8 cellular contexts compared by ENCODE assay signal in the genomic region with DNA sequence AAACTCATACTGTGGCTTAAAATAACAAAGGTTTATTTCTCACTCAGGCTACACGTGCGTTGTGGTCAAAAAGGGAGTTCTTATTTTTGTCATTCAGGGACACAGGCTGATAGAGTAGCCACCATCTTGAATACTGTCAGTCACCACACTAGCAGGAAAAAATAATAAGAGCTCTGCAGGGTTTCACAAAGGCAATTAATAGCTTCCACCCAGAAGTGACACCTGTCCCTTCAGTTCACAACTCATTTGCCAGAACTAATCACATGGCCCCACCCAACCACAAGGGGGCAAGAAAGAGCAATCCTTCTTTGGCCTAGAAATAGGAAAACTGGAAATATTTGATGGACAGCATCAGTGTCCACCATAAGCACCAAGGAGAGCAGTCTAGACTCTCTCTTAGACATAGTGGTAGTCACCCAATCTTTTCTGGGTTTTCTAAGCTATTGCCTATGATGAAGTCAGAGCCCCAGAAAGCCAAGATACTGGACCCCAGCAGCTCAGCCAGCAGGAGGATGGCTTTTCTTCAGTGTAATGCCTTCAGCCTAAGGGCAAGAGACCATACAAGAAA. TPM values are rescaled to one million over a fixed set of nuclear protein-coding genes. Genes with fewer than 3 reads are reported as not detected.
DNase-seq lines count a peak whose midpoint lies in the region; ATAC-seq, FAIRE-seq and TF ChIP-seq lines count a peak whose summit lies in the region.

No MANE protein-coding gene starts in this region.

- H3K36me3 ChIP-seq in ascending aorta (no peaks in the 10 kb centered on the region), HepG2 (replicated peaks in 1 of 2; ENCODE audit: control insufficient read depth in 1 of 2, insufficient read depth in 2 of 2, low read length in 2 of 2) (no peaks in the 10 kb centered on the region)

- no peaks in the 10 kb centered on the region for H3K36me3 Mint-ChIP-seq in H9 (ENCODE audit: insufficient read depth in 1 of 3, low read depth in 3 of 3)
- H3K36me3 Mint-ChIP-seq in activated T-helper 2 cell treated with anti-CD3 and anti-CD28 coated beads, Interferon-gamma antibody, Interleukin-2, Interleukin-4, amounts not matched to agents 10 μg/mL and 5 μg/mL and 100 μg/mL, durations not matched to agents 14 hours and 24 hours and 36 hours (ENCODE audit: low read depth), result no peaks in the 10 kb centered on the region

- WGBS in H9 (ENCODE audit: extremely low coverage, insufficient read length, low lambda C conversion rate), result no CpG with 5 or more reads among the region's 2 CpGs
- WGBS in HepG2 (ENCODE audit: low lambda C conversion rate), result 88% methylated on average over 2 of the region's 2 CpGs

- in situ Hi-C loops in HepG2 (cut with HindIII; ENCODE audit: extremely low pct_ligation_motif_present, low pct_unique_long_range_greater_than_20kb), result no loop called here

- H2BK5ac ChIP-seq in H9 (ENCODE audit: insufficient read length, low read length), result no peak overlapping the region

- no peak overlapping the region for H3K18ac ChIP-seq in H9 (ENCODE audit: insufficient read length, low read depth, low read length)

- TF ChIP-seq EP300 in HepG2 (IDR thresholded peaks at IDR 0.05; ENCODE audit: low read depth in 2 of 2, low read length in 2 of 2), result no peak
- no peak for TF ChIP-seq EP300 in HepG2 (CRISPR knock-in tag; IDR thresholded peaks at IDR 0.05; ENCODE audit: borderline replicate concordance)

- H3K27ac ChIP-seq in H9 (ENCODE audit: insufficient read length, low read depth, low read length), result no peak overlapping the region
- no peak overlapping the region for H3K27ac ChIP-seq in ascending aorta
- no peak overlapping the region for H3K27ac ChIP-seq in HepG2 (ENCODE audit: extremely low read length, insufficient read depth, low read length)

- POLR2A ChIA-PET in HepG2 (lab: Yijun Ruan, JAX), result no interaction called here

- H2AK5ac ChIP-seq in H9 (ENCODE audit: insufficient read length, low read length), result no peak overlapping the region

- no peak overlapping the region for H2BK15ac ChIP-seq in H9 (ENCODE audit: low read depth, low read length)

- no peak overlapping the region for H4K8ac ChIP-seq in H9 (replicated peaks; ENCODE audit: insufficient read length, low read depth, low read length)

- no peaks in the 10 kb centered on the region for H3K4me1 ChIP-seq in H9 (ENCODE audit: insufficient read depth, low read length)
- peaks cover 8 to 17% of the 10 kb centered on the region in 2 donors for H3K4me1 ChIP-seq in ascending aorta
- peaks cover 30% of the 10 kb centered on the region for H3K4me1 ChIP-seq in HepG2 (ENCODE audit: insufficient read depth, low read length)

- H3K4me3 ChIP-seq in ascending aorta (no peak overlapping the region), HepG2 (replicated peaks in 1 of 3; ENCODE audit: insufficient read depth in 1 of 3, low read depth in 2 of 3, low read length in 3 of 3) (no peak overlapping the region)

- no peak overlapping the region for H3T11ph ChIP-seq in H9 (ENCODE audit: low read length)

- peak; percentile 84 for TF ChIP-seq CTCF in H9 (conservative IDR thresholded peaks at IDR 0.05)
- TF ChIP-seq CTCF in ascending aorta (IDR thresholded peaks at IDR 0.05), result peak; percentile 18 to 53 (median 45)
- peak; percentile 74 for TF ChIP-seq CTCF in HepG2 (CRISPR knock-in tag; IDR thresholded peaks at IDR 0.05)

- no peak overlapping the region for H3K4me2 ChIP-seq in H9 (ENCODE audit: insufficient read depth, insufficient read length, low read length)
- no peak overlapping the region for H3K4me2 ChIP-seq in HepG2 (ENCODE audit: low read depth, low read length)

- no peak; the same call in 1 of the 2 replicates for TF ChIP-seq RAD21 in HepG2 (CRISPR knock-in tag; IDR thresholded peaks at IDR 0.05)

- H3K9me3 ChIP-seq in H9 (ENCODE audit: control insufficient read depth, low read depth, low read length), result no peaks in the 10 kb centered on the region
- no peaks in the 10 kb centered on the region for H3K9me3 ChIP-seq in ascending aorta
- no peaks in the 10 kb centered on the region for H3K9me3 ChIP-seq in HepG2 (ENCODE audit: low read length)

- no peak overlapping the region for H4K91ac ChIP-seq in H9 (ENCODE audit: insufficient read length, low read depth, low read length)

- BruUV-seq in HepG2 (replicated peaks; lab: Mats Ljungman, UMichigan), result no TSS peak

- H2AFZ ChIP-seq in H9 (ENCODE audit: low read length) (no peak overlapping the region), HepG2 (ENCODE audit: low read length) (no peak overlapping the region)

- H3K4ac ChIP-seq in H9 (ENCODE audit: low read depth, low read length), result no peak overlapping the region

- no peak overlapping the region for H4K5ac ChIP-seq in H9 (ENCODE audit: insufficient read length, low read depth, low read length)

- peaks cover 90% of the 10 kb centered on the region for H3K27me3 Mint-ChIP-seq in H9 (ENCODE audit: low read depth)
- peaks cover 57% of the 10 kb centered on the region for H3K27me3 Mint-ChIP-seq in activated T-helper 2 cell treated with anti-CD3 and anti-CD28 coated beads, Interferon-gamma antibody, Interleukin-2, Interleukin-4, amounts not matched to agents 10 μg/mL and 5 μg/mL and 100 μg/mL, durations not matched to agents 14 hours and 24 hours and 36 hours (ENCODE audit: low read depth)

- H3K23me2 ChIP-seq in H9 (ENCODE audit: insufficient read length, low read depth, low read length, poor library complexity, severe bottlenecking), result peaks cover 19% of the 10 kb centered on the region

- CTCF ChIA-PET in HepG2 (lab: Yijun Ruan, JAX; ENCODE audit: low intra/inter-chr PET ratio, low total read pairs), result interaction anchor here (1.2 to 3.0 kb wide), 6 partner anchors 11 to 98 kb away, joined by 3 to 18 read pairs (median 10); a partner anchor contains a TSS

- no peak overlapping the region for H2BK120ac ChIP-seq in H9 (ENCODE audit: low read depth, low read length, poor library complexity, severe bottlenecking)

- DNase-seq in COLO829 (ENCODE audit: low spot score), result peak; percentile 72
- DNase-seq in H9, result peak; percentile 53
- peak; percentile 89 for DNase-seq in NCI-H82 (lab: John Stamatoyannopoulos, UW)
- no peak for DNase-seq in ascending aorta (ENCODE audit: low spot score in 2 of 2)
- DNase-seq in HepG2 (ENCODE audit: low spot score), result peak; percentile 58
- DNase-seq in activated T-helper 2 cell treated with anti-CD3 and anti-CD28 coated beads, Interferon-gamma antibody, Interleukin-2, Interleukin-4, amounts not matched to agents 10 μg/mL and 5 μg/mL and 100 μg/mL, durations not matched to agents 14 hours and 24 hours and 36 hours (ENCODE audit: low spot score), result no peak
- no peak for DNase-seq in iPS-NIHi11 (ENCODE audit: low spot score)

- H3K79me2 ChIP-seq in H9 (ENCODE audit: insufficient read depth, low read length) (no peaks in the 10 kb centered on the region), HepG2 (ENCODE audit: insufficient read depth, low read length) (no peaks in the 10 kb centered on the region)

- no peaks in the 10 kb centered on the region for H3K79me1 ChIP-seq in H9 (ENCODE audit: insufficient read depth, low read depth, low read length, poor library complexity, severe bottlenecking)

- no peak overlapping the region for H3K14ac ChIP-seq in H9 (ENCODE audit: insufficient read depth, low read length)

- no peak overlapping the region for H2BK12ac ChIP-seq in H9 (ENCODE audit: insufficient read length, low read depth, low read length)

- no peak overlapping the region for H3K27ac Mint-ChIP-seq in H9
- no peak overlapping the region for H3K27ac Mint-ChIP-seq in activated T-helper 2 cell treated with anti-CD3 and anti-CD28 coated beads, Interferon-gamma antibody, Interleukin-2, Interleukin-4, amounts not matched to agents 10 μg/mL and 5 μg/mL and 100 μg/mL, durations not matched to agents 14 hours and 24 hours and 36 hours

- H3K9ac ChIP-seq in H9 (ENCODE audit: extremely low read depth, insufficient read length, low read length), result no peak overlapping the region
- H3K9ac ChIP-seq in HepG2 (ENCODE audit: insufficient read depth, low read depth, low read length), result no peak overlapping the region

- H4K20me1 ChIP-seq in H9 (ENCODE audit: control insufficient read depth, insufficient read depth, insufficient read length) (no peaks in the 10 kb centered on the region), HepG2 (ENCODE audit: insufficient read depth, low read length) (no peaks in the 10 kb centered on the region)

- H3K27me3 ChIP-seq in H9 (ENCODE audit: insufficient read depth, low read length) (peaks cover 21% of the 10 kb centered on the region), ascending aorta (peaks cover 29% of the 10 kb centered on the region), HepG2 (ENCODE audit: control insufficient read depth in 1 of 2, insufficient read depth in 2 of 2, low read length in 2 of 2) (peaks cover 9 to 42% of the 10 kb centered on the region in 2 experiments)

- no peaks in the 10 kb centered on the region; a peak in 1 of 5 replicates for H3K9me3 Mint-ChIP-seq in H9
- H3K9me3 Mint-ChIP-seq in activated T-helper 2 cell treated with anti-CD3 and anti-CD28 coated beads, Interferon-gamma antibody, Interleukin-2, Interleukin-4, amounts not matched to agents 10 μg/mL and 5 μg/mL and 100 μg/mL, durations not matched to agents 14 hours and 24 hours and 36 hours, result no peaks in the 10 kb centered on the region

- no peak overlapping the region for H3K56ac ChIP-seq in H9 (ENCODE audit: insufficient read length, low read depth, low read length)

- no peak overlapping the region for H2BK20ac ChIP-seq in H9 (ENCODE audit: low read depth, low read length, poor library complexity, severe bottlenecking)

- intact Hi-C loops in ascending aorta (cut with DNase I), result loop anchor here (1.0 kb wide), 1 partner anchor 51 kb away; no protein-coding TSS in a partner anchor
- intact Hi-C loops in HepG2 (cut with micrococcal nuclease; ENCODE audit: unreplicated experiment), result loop anchor here (2.0 kb wide), 1 partner anchor 49 kb away; a partner anchor contains a TSS
- intact Hi-C loops in activated T-helper 2 cell treated with anti-CD3 and anti-CD28 coated beads, Interferon-gamma antibody, Interleukin-2, Interleukin-4, amounts not matched to agents 10 μg/mL and 5 μg/mL and 100 μg/mL, durations not matched to agents 14 hours and 24 hours and 36 hours (cut with micrococcal nuclease), result loop anchor here (2.0 kb wide), 2 partner anchors 51 to 79 kb away; no protein-coding TSS in a partner anchor

- no peak for TF ChIP-seq POLR2A in HepG2 (IDR thresholded peaks at IDR 0.05; ENCODE audit: insufficient read depth in 1 of 2, low read depth in 2 of 2, low read length in 2 of 2)

- H3K4me1 Mint-ChIP-seq in H9, result peaks cover 6 to 7% of the 10 kb centered on the region in 2 experiments
- H3K4me1 Mint-ChIP-seq in activated T-helper 2 cell treated with anti-CD3 and anti-CD28 coated beads, Interferon-gamma antibody, Interleukin-2, Interleukin-4, amounts not matched to agents 10 μg/mL and 5 μg/mL and 100 μg/mL, durations not matched to agents 14 hours and 24 hours and 36 hours (ENCODE audit: low read depth), result peaks cover 8% of the 10 kb centered on the region

- H3K23ac ChIP-seq in H9 (ENCODE audit: insufficient read length, low read depth, low read length), result no peak overlapping the region

- ATAC-seq in HepG2 (peak; percentile 24), GM18909 (IDR thresholded peaks at IDR 0.05; ENCODE audit: poor library complexity, unreplicated experiment) (no peak)

- peak; percentile 95 for FAIRE-seq in HepG2 (lab: Jason Lieb, UNC)

- no peak overlapping the region for H3K4me3 Mint-ChIP-seq in H9
- no peak overlapping the region for H3K4me3 Mint-ChIP-seq in activated T-helper 2 cell treated with anti-CD3 and anti-CD28 coated beads, Interferon-gamma antibody, Interleukin-2, Interleukin-4, amounts not matched to agents 10 μg/mL and 5 μg/mL and 100 μg/mL, durations not matched to agents 14 hours and 24 hours and 36 hours (ENCODE audit: low read depth)

RNA-seq across cellular contexts. Expression of a gene that starts 8.2 kb away (rescaled TPM):
- total RNA-seq in H9 (2021), result 0.44 and 0.46 TPM in 2 replicates
- 1.4 TPM for total RNA-seq in ascending aorta
- not detected in 2 replicates for total RNA-seq in HepG2 (2016; rRNA removed; fragmentation: Illumina TruSeq; extraction: Trizol)
- not detected in 2 replicates for total RNA-seq in HepG2 (2016; cell fraction: cytosol; rRNA removed; fragmentation: Illumina TruSeq; extraction: Trizol; ENCODE audit: low read depth)
- total RNA-seq in HepG2 (2016; cell fraction: insoluble cytoplasmic fraction; rRNA removed; fragmentation: Illumina TruSeq; extraction: Trizol), result not detected in 2 replicates
- not detected in 2 replicates for total RNA-seq in HepG2 (2016; cell fraction: membrane; rRNA removed; fragmentation: Illumina TruSeq; extraction: Trizol)
- not detected in 2 replicates for total RNA-seq in HepG2 (2016; cell fraction: nucleus; rRNA removed; fragmentation: Illumina TruSeq; extraction: Trizol)
- polyA plus RNA-seq in HepG2 (2011; rRNA removed), result 0.09 TPM in 1 of 2 replicates, not detected in the other
- polyA plus RNA-seq in HepG2 (2011; cell fraction: cytosol; rRNA removed), result not detected in 2 replicates
- 0.40 and 0.62 TPM in 2 replicates for polyA plus RNA-seq in HepG2 (2011; cell fraction: nucleus; rRNA removed)
- polyA plus RNA-seq in HepG2 (2012), result 0.19 TPM in 1 of 2 replicates, not detected in the other
- not detected in 2 replicates for polyA plus RNA-seq in HepG2 (2016; cell fraction: cytosol; fragmentation: Illumina TruSeq; extraction: Trizol; ENCODE audit: low read depth)
- not detected in 2 replicates for polyA plus RNA-seq in HepG2 (2016; cell fraction: insoluble cytoplasmic fraction; fragmentation: Illumina TruSeq; extraction: Trizol; ENCODE audit: low read depth)
- polyA plus RNA-seq in HepG2 (2016; cell fraction: membrane; fragmentation: Illumina TruSeq; extraction: Trizol; ENCODE audit: low read depth), result not detected in 2 replicates
- not detected in 2 replicates for polyA plus RNA-seq in HepG2 (2016; cell fraction: nucleus; fragmentation: Illumina TruSeq; extraction: Trizol; ENCODE audit: insufficient read depth, low read depth)
- polyA minus RNA-seq in HepG2 (2011; rRNA and poly(A)+ RNA removed; ENCODE audit: low replicate concordance), result not detected in 2 replicates
- polyA minus RNA-seq in HepG2 (2011; cell fraction: cytosol; rRNA and poly(A)+ RNA removed), result not detected in 2 replicates
- not detected in 2 replicates for polyA minus RNA-seq in HepG2 (2011; cell fraction: nucleus; rRNA and poly(A)+ RNA removed)
- total RNA-seq in activated T-helper 2 cell treated with anti-CD3 and anti-CD28 coated beads, Interferon-gamma antibody, Interleukin-2, Interleukin-4, amounts not matched to agents 10 μg/mL and 5 μg/mL and 100 μg/mL, durations not matched to agents 14 hours and 24 hours and 36 hours, result not detected in 2 replicates

RNA-seq across cellular contexts. Expression of a gene that starts 14.5 kb away (rescaled TPM):
- 0.88 and 1.2 TPM in 2 replicates for total RNA-seq in H9 (2021)
- not detected for total RNA-seq in ascending aorta
- total RNA-seq in HepG2 (2016; rRNA removed; fragmentation: Illumina TruSeq; extraction: Trizol), result not detected in 2 replicates
- total RNA-seq in HepG2 (2016; cell fraction: cytosol; rRNA removed; fragmentation: Illumina TruSeq; extraction: Trizol; ENCODE audit: low read depth), result not detected in 2 replicates
- not detected in 2 replicates for total RNA-seq in HepG2 (2016; cell fraction: insoluble cytoplasmic fraction; rRNA removed; fragmentation: Illumina TruSeq; extraction: Trizol)
- not detected in 2 replicates for total RNA-seq in HepG2 (2016; cell fraction: membrane; rRNA removed; fragmentation: Illumina TruSeq; extraction: Trizol)
- not detected in 2 replicates for total RNA-seq in HepG2 (2016; cell fraction: nucleus; rRNA removed; fragmentation: Illumina TruSeq; extraction: Trizol)
- polyA plus RNA-seq in HepG2 (2011; rRNA removed), result not detected in 2 replicates
- polyA plus RNA-seq in HepG2 (2011; cell fraction: cytosol; rRNA removed), result not detected in 2 replicates
- polyA plus RNA-seq in HepG2 (2011; cell fraction: nucleus; rRNA removed), result 0.24 TPM in 1 of 2 replicates, not detected in the other
- 0.21 TPM in 2 replicates for polyA plus RNA-seq in HepG2 (2012)
- polyA plus RNA-seq in HepG2 (2016; cell fraction: cytosol; fragmentation: Illumina TruSeq; extraction: Trizol; ENCODE audit: low read depth), result not detected in 2 replicates
- not detected in 2 replicates for polyA plus RNA-seq in HepG2 (2016; cell fraction: insoluble cytoplasmic fraction; fragmentation: Illumina TruSeq; extraction: Trizol; ENCODE audit: low read depth)
- not detected in 2 replicates for polyA plus RNA-seq in HepG2 (2016; cell fraction: membrane; fragmentation: Illumina TruSeq; extraction: Trizol; ENCODE audit: low read depth)
- not detected in 2 replicates for polyA plus RNA-seq in HepG2 (2016; cell fraction: nucleus; fragmentation: Illumina TruSeq; extraction: Trizol; ENCODE audit: insufficient read depth, low read depth)
- not detected in 2 replicates for polyA minus RNA-seq in HepG2 (2011; rRNA and poly(A)+ RNA removed; ENCODE audit: low replicate concordance)
- not detected in 2 replicates for polyA minus RNA-seq in HepG2 (2011; cell fraction: cytosol; rRNA and poly(A)+ RNA removed)
- not detected in 2 replicates for polyA minus RNA-seq in HepG2 (2011; cell fraction: nucleus; rRNA and poly(A)+ RNA removed)
- not detected in 2 replicates for total RNA-seq in activated T-helper 2 cell treated with anti-CD3 and anti-CD28 coated beads, Interferon-gamma antibody, Interleukin-2, Interleukin-4, amounts not matched to agents 10 μg/mL and 5 μg/mL and 100 μg/mL, durations not matched to agents 14 hours and 24 hours and 36 hours

RNA-seq across cellular contexts. Expression of a gene that starts 26.1 kb away (rescaled TPM):
- total RNA-seq in H9 (2021) (64.6 and 71.7 TPM in 2 replicates), ascending aorta (29.4 TPM), HepG2 (2016; rRNA removed; fragmentation: Illumina TruSeq; extraction: Trizol) (37.9 and 43.4 TPM in 2 replicates)
- total RNA-seq in HepG2 (2016; cell fraction: cytosol; rRNA removed; fragmentation: Illumina TruSeq; extraction: Trizol; ENCODE audit: low read depth), result 7.3 and 7.7 TPM in 2 replicates
- total RNA-seq in HepG2 (2016; cell fraction: insoluble cytoplasmic fraction; rRNA removed; fragmentation: Illumina TruSeq; extraction: Trizol), result 37.1 and 46.1 TPM in 2 replicates
- total RNA-seq in HepG2 (2016; cell fraction: membrane; rRNA removed; fragmentation: Illumina TruSeq; extraction: Trizol), result 22.7 and 24.7 TPM in 2 replicates
- 36.6 and 38.1 TPM in 2 replicates for total RNA-seq in HepG2 (2016; cell fraction: nucleus; rRNA removed; fragmentation: Illumina TruSeq; extraction: Trizol)
- 19.2 and 20.0 TPM in 2 replicates for polyA plus RNA-seq in HepG2 (2011; rRNA removed)
- 13.1 and 21.0 TPM in 2 replicates for polyA plus RNA-seq in HepG2 (2011; cell fraction: cytosol; rRNA removed)
- polyA plus RNA-seq in HepG2 (2011; cell fraction: nucleus; rRNA removed), result 13.5 and 17.3 TPM in 2 replicates
- 26.6 and 33.5 TPM in 2 replicates for polyA plus RNA-seq in HepG2 (2012)
- polyA plus RNA-seq in HepG2 (2016; cell fraction: cytosol; fragmentation: Illumina TruSeq; extraction: Trizol; ENCODE audit: low read depth), result 11.1 and 11.2 TPM in 2 replicates
- polyA plus RNA-seq in HepG2 (2016; cell fraction: insoluble cytoplasmic fraction; fragmentation: Illumina TruSeq; extraction: Trizol; ENCODE audit: low read depth), result 79.1 and 79.7 TPM in 2 replicates
- polyA plus RNA-seq in HepG2 (2016; cell fraction: membrane; fragmentation: Illumina TruSeq; extraction: Trizol; ENCODE audit: low read depth), result 22.9 and 25.6 TPM in 2 replicates
- 59.3 and 65.1 TPM in 2 replicates for polyA plus RNA-seq in HepG2 (2016; cell fraction: nucleus; fragmentation: Illumina TruSeq; extraction: Trizol; ENCODE audit: insufficient read depth, low read depth)
- polyA minus RNA-seq in HepG2 (2011; rRNA and poly(A)+ RNA removed; ENCODE audit: low replicate concordance), result 24.3 and 141 TPM in 2 replicates
- 9.7 and 9.9 TPM in 2 replicates for polyA minus RNA-seq in HepG2 (2011; cell fraction: cytosol; rRNA and poly(A)+ RNA removed)
- polyA minus RNA-seq in HepG2 (2011; cell fraction: nucleus; rRNA and poly(A)+ RNA removed), result 46.1 and 51.0 TPM in 2 replicates
- total RNA-seq in activated T-helper 2 cell treated with anti-CD3 and anti-CD28 coated beads, Interferon-gamma antibody, Interleukin-2, Interleukin-4, amounts not matched to agents 10 μg/mL and 5 μg/mL and 100 μg/mL, durations not matched to agents 14 hours and 24 hours and 36 hours, result 73.7 and 80.4 TPM in 2 replicates

RNA-seq across cellular contexts. Expression of a gene that starts 35.8 kb away (rescaled TPM):
- 96.6 and 100 TPM in 2 replicates for total RNA-seq in H9 (2021)
- 85.3 TPM for total RNA-seq in ascending aorta
- 37.9 and 59.4 TPM in 2 replicates for total RNA-seq in HepG2 (2016; rRNA removed; fragmentation: Illumina TruSeq; extraction: Trizol)
- 69.0 and 80.5 TPM in 2 replicates for total RNA-seq in HepG2 (2016; cell fraction: cytosol; rRNA removed; fragmentation: Illumina TruSeq; extraction: Trizol; ENCODE audit: low read depth)
- 32.9 and 62.3 TPM in 2 replicates for total RNA-seq in HepG2 (2016; cell fraction: insoluble cytoplasmic fraction; rRNA removed; fragmentation: Illumina TruSeq; extraction: Trizol)
- 57.8 and 70.5 TPM in 2 replicates for total RNA-seq in HepG2 (2016; cell fraction: membrane; rRNA removed; fragmentation: Illumina TruSeq; extraction: Trizol)
- total RNA-seq in HepG2 (2016; cell fraction: nucleus; rRNA removed; fragmentation: Illumina TruSeq; extraction: Trizol), result 36.6 and 46.8 TPM in 2 replicates
- 35.0 and 39.4 TPM in 2 replicates for polyA plus RNA-seq in HepG2 (2011; rRNA removed)
- 44.6 and 54.4 TPM in 2 replicates for polyA plus RNA-seq in HepG2 (2011; cell fraction: cytosol; rRNA removed)
- 28.8 and 37.7 TPM in 2 replicates for polyA plus RNA-seq in HepG2 (2011; cell fraction: nucleus; rRNA removed)
- 37.1 and 42.0 TPM in 2 replicates for polyA plus RNA-seq in HepG2 (2012)
- polyA plus RNA-seq in HepG2 (2016; cell fraction: cytosol; fragmentation: Illumina TruSeq; extraction: Trizol; ENCODE audit: low read depth), result 109 and 132 TPM in 2 replicates
- polyA plus RNA-seq in HepG2 (2016; cell fraction: insoluble cytoplasmic fraction; fragmentation: Illumina TruSeq; extraction: Trizol; ENCODE audit: low read depth), result 38.4 and 48.9 TPM in 2 replicates
- polyA plus RNA-seq in HepG2 (2016; cell fraction: membrane; fragmentation: Illumina TruSeq; extraction: Trizol; ENCODE audit: low read depth), result 78.1 and 86.6 TPM in 2 replicates
- 64.6 and 71.1 TPM in 2 replicates for polyA plus RNA-seq in HepG2 (2016; cell fraction: nucleus; fragmentation: Illumina TruSeq; extraction: Trizol; ENCODE audit: insufficient read depth, low read depth)
- 43.3 and 215 TPM in 2 replicates for polyA minus RNA-seq in HepG2 (2011; rRNA and poly(A)+ RNA removed; ENCODE audit: low replicate concordance)
- 15.2 and 16.5 TPM in 2 replicates for polyA minus RNA-seq in HepG2 (2011; cell fraction: cytosol; rRNA and poly(A)+ RNA removed)
- polyA minus RNA-seq in HepG2 (2011; cell fraction: nucleus; rRNA and poly(A)+ RNA removed), result 15.8 and 22.0 TPM in 2 replicates
- total RNA-seq in activated T-helper 2 cell treated with anti-CD3 and anti-CD28 coated beads, Interferon-gamma antibody, Interleukin-2, Interleukin-4, amounts not matched to agents 10 μg/mL and 5 μg/mL and 100 μg/mL, durations not matched to agents 14 hours and 24 hours and 36 hours, result 76.1 and 78.8 TPM in 2 replicates

RNA-seq across cellular contexts. Expression of a gene that starts 47.9 kb away (rescaled TPM):
- total RNA-seq in H9 (2021) (0.26 TPM in 1 of 2 replicates, not detected in the other), ascending aorta (not detected), HepG2 (2016; rRNA removed; fragmentation: Illumina TruSeq; extraction: Trizol) (0.13 and 0.15 TPM in 2 replicates)
- not detected in 2 replicates for total RNA-seq in HepG2 (2016; cell fraction: cytosol; rRNA removed; fragmentation: Illumina TruSeq; extraction: Trizol; ENCODE audit: low read depth)
- total RNA-seq in HepG2 (2016; cell fraction: insoluble cytoplasmic fraction; rRNA removed; fragmentation: Illumina TruSeq; extraction: Trizol), result 0.22 and 0.37 TPM in 2 replicates
- not detected in 2 replicates for total RNA-seq in HepG2 (2016; cell fraction: membrane; rRNA removed; fragmentation: Illumina TruSeq; extraction: Trizol)
- total RNA-seq in HepG2 (2016; cell fraction: nucleus; rRNA removed; fragmentation: Illumina TruSeq; extraction: Trizol), result not detected in 2 replicates
- 0.18 and 0.30 TPM in 2 replicates for polyA plus RNA-seq in HepG2 (2011; rRNA removed)
- 0.05 and 0.11 TPM in 2 replicates for polyA plus RNA-seq in HepG2 (2011; cell fraction: cytosol; rRNA removed)
- polyA plus RNA-seq in HepG2 (2011; cell fraction: nucleus; rRNA removed), result 0.61 and 1.4 TPM in 2 replicates
- polyA plus RNA-seq in HepG2 (2012), result 0.17 TPM in 1 of 2 replicates, not detected in the other
- not detected in 2 replicates for polyA plus RNA-seq in HepG2 (2016; cell fraction: cytosol; fragmentation: Illumina TruSeq; extraction: Trizol; ENCODE audit: low read depth)
- not detected in 2 replicates for polyA plus RNA-seq in HepG2 (2016; cell fraction: insoluble cytoplasmic fraction; fragmentation: Illumina TruSeq; extraction: Trizol; ENCODE audit: low read depth)
- not detected in 2 replicates for polyA plus RNA-seq in HepG2 (2016; cell fraction: membrane; fragmentation: Illumina TruSeq; extraction: Trizol; ENCODE audit: low read depth)
- 0.60 TPM in 1 of 2 replicates, not detected in the other for polyA plus RNA-seq in HepG2 (2016; cell fraction: nucleus; fragmentation: Illumina TruSeq; extraction: Trizol; ENCODE audit: insufficient read depth, low read depth)
- polyA minus RNA-seq in HepG2 (2011; rRNA and poly(A)+ RNA removed; ENCODE audit: low replicate concordance), result 0.32 TPM in 1 of 2 replicates, not detected in the other
- polyA minus RNA-seq in HepG2 (2011; cell fraction: cytosol; rRNA and poly(A)+ RNA removed), result not detected in 2 replicates
- polyA minus RNA-seq in HepG2 (2011; cell fraction: nucleus; rRNA and poly(A)+ RNA removed), result 0.99 TPM in 1 of 2 replicates, not detected in the other
- total RNA-seq in activated T-helper 2 cell treated with anti-CD3 and anti-CD28 coated beads, Interferon-gamma antibody, Interleukin-2, Interleukin-4, amounts not matched to agents 10 μg/mL and 5 μg/mL and 100 μg/mL, durations not matched to agents 14 hours and 24 hours and 36 hours, result 3.8 and 4.5 TPM in 2 replicates

Comparison
In these comparisons a context has a peak if more than half of its experiments do, and no peak if none do; other contexts are left out.
1. DNase-seq: peak in COLO829 (single experiment), H9 (single experiment), NCI-H82 (single experiment) and HepG2 (single experiment); none in ascending aorta (0 of 2), activated T-helper 2 cell treated with anti-CD3 and anti-CD28 coated beads, Interferon-gamma antibody, Interleukin-2, Interleukin-4, amounts not matched to agents 10 μg/mL and 5 μg/mL and 100 μg/mL, durations not matched to agents 14 hours and 24 hours and 36 hours (single experiment) and iPS-NIHi11 (single experiment).
2. Peak in every context shown above with its lines, with median percentiles within 50 percentile points of each other: CTCF ChIP-seq.